ENCODE assay signal across 13 cellular contexts in the genomic region with DNA sequence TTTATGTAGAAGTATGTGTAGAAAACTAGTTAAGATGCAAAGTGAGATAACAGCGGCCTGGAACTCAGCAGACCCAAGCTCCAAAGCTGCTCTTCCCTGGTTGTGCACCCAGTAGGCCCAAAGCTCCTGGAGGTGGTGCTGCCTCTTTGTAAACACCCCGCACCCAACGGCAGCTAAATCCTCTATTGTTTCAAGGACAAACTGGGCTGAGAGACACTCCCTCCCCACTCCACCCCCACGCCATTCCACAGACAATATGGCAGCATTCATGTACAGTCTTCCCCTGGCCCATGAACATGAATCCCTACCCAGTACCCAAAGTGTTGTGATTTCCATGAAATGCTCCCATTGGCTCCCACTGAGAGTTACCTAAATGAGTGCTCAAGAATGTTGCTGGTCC.
"Had no signal": no experiment of that assay in that cellular context is flagged by ENCODE, and none has a peak within 500 bp of the region (broad histone marks: within the 10 kb centered on the region; RNA-seq: fewer than 3 reads in every experiment).

No MANE protein-coding gene starts in this region.

- H3K9ac ChIP-seq: parathyroid adenoma had no signal

- H3K4me3 Mint-ChIP-seq: activated CD4-positive, alpha-beta memory T cell treated with anti-CD3 and anti-CD28 coated beads, Interleukin-2, amount 10 ng/mL, durations not matched to agents 7 days and 5 days; activated naive CD4-positive, alpha-beta T cell treated with anti-CD3 and anti-CD28 coated beads, Interleukin-2, amount 10 ng/mL, durations not matched to agents 7 days and 5 days; dendritic cell treated with granulocyte-macrophage colony-stimulating factor and Interleukin-4, amounts not matched to agents 40 ng/mL and 50 ng/mL, for 4 days; T-helper 1 cell treated with Interleukin-12 subunit alpha and Interleukin-12 subunit beta and Interleukin-4 antibody, amounts not matched to agents 30 μg/mL and 1 μg/mL, for 36 hours had no signal

- ATAC-seq: body of pancreas, SK-N-SH treated with all-trans-retinoic acid at 6 μM for 48 hours had no signal

- H3K27ac Mint-ChIP-seq: activated CD4-positive, alpha-beta memory T cell treated with anti-CD3 and anti-CD28 coated beads, Interleukin-2, amount 10 ng/mL, durations not matched to agents 7 days and 5 days; dendritic cell treated with granulocyte-macrophage colony-stimulating factor and Interleukin-4, amounts not matched to agents 40 ng/mL and 50 ng/mL, for 4 days had no signal

- H3K4me1 ChIP-seq: body of pancreas, parathyroid adenoma had no signal

- H3K9me3 ChIP-seq: body of pancreas had no signal

- H3K4me3 ChIP-seq: body of pancreas had no signal

- H3K27ac ChIP-seq: body of pancreas, parathyroid adenoma had no signal

- H3K9me3 Mint-ChIP-seq: activated CD4-positive, alpha-beta memory T cell treated with anti-CD3 and anti-CD28 coated beads, Interleukin-2, amount 10 ng/mL, durations not matched to agents 7 days and 5 days; activated naive CD4-positive, alpha-beta T cell treated with anti-CD3 and anti-CD28 coated beads, Interleukin-2, amount 10 ng/mL, durations not matched to agents 7 days and 5 days; dendritic cell treated with granulocyte-macrophage colony-stimulating factor and Interleukin-4, amounts not matched to agents 40 ng/mL and 50 ng/mL, for 4 days; T-helper 1 cell treated with Interleukin-12 subunit alpha and Interleukin-12 subunit beta and Interleukin-4 antibody, amounts not matched to agents 30 μg/mL and 1 μg/mL, for 36 hours had no signal

- DNase-seq: activated CD4-positive, alpha-beta memory T cell treated with anti-CD3 and anti-CD28 coated beads, Interleukin-2, amount 10 ng/mL, durations not matched to agents 7 days and 5 days; activated CD8-positive, alpha-beta memory T cell treated with anti-CD3 and anti-CD28 coated beads, Interleukin-2, amount 50 U/mL, for 48 hours; activated naive CD4-positive, alpha-beta T cell treated with anti-CD3 and anti-CD28 coated beads, Interleukin-2, amount 10 ng/mL, durations not matched to agents 7 days and 5 days; body of pancreas; erythroblast; kidney glomerular epithelial cell; retina; substantia nigra; trophoblast cell had no signal

- H3K27me3 Mint-ChIP-seq: activated CD4-positive, alpha-beta memory T cell treated with anti-CD3 and anti-CD28 coated beads, Interleukin-2, amount 10 ng/mL, durations not matched to agents 7 days and 5 days; activated naive CD4-positive, alpha-beta T cell treated with anti-CD3 and anti-CD28 coated beads, Interleukin-2, amount 10 ng/mL, durations not matched to agents 7 days and 5 days; dendritic cell treated with granulocyte-macrophage colony-stimulating factor and Interleukin-4, amounts not matched to agents 40 ng/mL and 50 ng/mL, for 4 days had no signal

- H3K27me3 ChIP-seq: body of pancreas had no signal
